ENCODE assay signal across 43 cellular contexts in genomic region chr1:158781104-158781503, GRCh38. TPM values are rescaled to one million over a fixed set of nuclear protein-coding genes. Genes with fewer than 3 reads are reported as not detected.
"Had no signal": no experiment of that assay in that cellular context is flagged by ENCODE, and none has a peak within 500 bp of the region (broad histone marks: within the 10 kb centered on the region; RNA-seq: fewer than 3 reads in every experiment).

A gene with protein sequence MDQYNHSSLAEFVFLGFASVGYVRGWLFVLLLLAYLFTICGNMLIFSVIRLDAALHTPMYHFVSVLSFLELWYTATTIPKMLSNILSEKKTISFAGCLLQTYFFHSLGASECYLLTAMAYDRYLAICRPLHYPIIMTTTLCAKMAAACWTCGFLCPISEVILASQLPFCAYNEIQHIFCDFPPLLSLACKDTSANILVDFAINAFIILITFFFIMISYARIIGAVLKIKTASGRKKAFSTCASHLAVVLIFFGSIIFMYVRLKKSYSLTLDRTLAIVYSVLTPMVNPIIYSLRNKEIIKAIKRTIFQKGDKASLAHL (minus strand): TSS chr1:158781204. CDS start chr1:158777635, 3,569 bp downstream.

- H3K4me3 ChIP-seq: adrenal gland, ascending aorta, body of pancreas, breast epithelium, cardiac muscle cell had no signal

- H3K9me3 Mint-ChIP-seq: activated naive CD4-positive, alpha-beta T cell treated with anti-CD3 and anti-CD28 coated beads for 36 hours; activated naive CD4-positive, alpha-beta T cell treated with anti-CD3 and anti-CD28 coated beads, Interleukin-2, amount 10 ng/mL, durations not matched to agents 7 days and 5 days; activated naive CD4-positive, alpha-beta T cell treated with anti-CD3 and anti-CD28 coated beads, Interleukin-2, amount 50 U/mL, for 24 hours; activated naive CD4-positive, alpha-beta T cell treated with anti-CD3 and anti-CD28 coated beads, Interleukin-2, amount 50 U/mL, for 72 hours; activated naive CD8-positive, alpha-beta T cell treated with anti-CD3 and anti-CD28 coated beads for 36 hours; activated naive CD8-positive, alpha-beta T cell treated with anti-CD3 and anti-CD28 coated beads, Interleukin-2, amount 10 ng/mL, durations not matched to agents 7 days and 5 days; activated naive CD8-positive, alpha-beta T cell treated with anti-CD3 and anti-CD28 coated beads, Interleukin-2, amount 50 U/mL, for 24 hours; activated T-cell treated with anti-CD3 and anti-CD28 coated beads, Interleukin-2, amount 50 U/mL, for 4 hours; activated T-cell treated with anti-CD3 and anti-CD28 coated beads, Interleukin-2, amount 50 U/mL, for 72 hours; activated T-helper 1 cell treated with anti-CD3 and anti-CD28 coated beads, Interleukin-12 subunit alpha, Interleukin-12 subunit beta, Interleukin-2, Interleukin-4 antibody, amounts not matched to agents 30 ng/mL and 10 ng/mL and 1 ng/mL, durations not matched to agents 14 hours and 24 hours and 36 hours; activated T-helper 17 cell treated with anti-CD3 and anti-CD28 coated beads, Interleukin-2, amount 50 U/mL, for 72 hours; activated T-helper 2 cell treated with anti-CD3 and anti-CD28 coated beads, Interferon-gamma antibody, Interleukin-2, Interleukin-4, amounts not matched to agents 10 μg/mL and 5 μg/mL and 100 μg/mL, durations not matched to agents 14 hours and 24 hours and 36 hours; brain; central memory CD8-positive, alpha-beta T cell had no signal

- H3K27me3 ChIP-seq: adrenal gland, ascending aorta, body of pancreas, brain microvascular endothelial cell, breast epithelium, cardiac muscle cell had no signal

- H3K4me3 Mint-ChIP-seq: activated naive CD4-positive, alpha-beta T cell treated with anti-CD3 and anti-CD28 coated beads for 36 hours; activated naive CD4-positive, alpha-beta T cell treated with anti-CD3 and anti-CD28 coated beads, Interleukin-2, amount 10 ng/mL, durations not matched to agents 7 days and 5 days; activated naive CD4-positive, alpha-beta T cell treated with anti-CD3 and anti-CD28 coated beads, Interleukin-2, amount 50 U/mL, for 24 hours; activated naive CD8-positive, alpha-beta T cell; activated naive CD8-positive, alpha-beta T cell treated with anti-CD3 and anti-CD28 coated beads for 36 hours; activated naive CD8-positive, alpha-beta T cell treated with anti-CD3 and anti-CD28 coated beads, Interleukin-2, amount 10 ng/mL, durations not matched to agents 7 days and 5 days; activated naive CD8-positive, alpha-beta T cell treated with anti-CD3 and anti-CD28 coated beads, Interleukin-2, amount 50 U/mL, for 24 hours; activated T-cell treated with anti-CD3 and anti-CD28 coated beads, Interleukin-2, amount 50 U/mL, for 4 hours; activated T-cell treated with anti-CD3 and anti-CD28 coated beads, Interleukin-2, amount 50 U/mL, for 72 hours; activated T-helper 1 cell treated with anti-CD3 and anti-CD28 coated beads, Interleukin-12 subunit alpha, Interleukin-12 subunit beta, Interleukin-2, Interleukin-4 antibody, amounts not matched to agents 30 ng/mL and 10 ng/mL and 1 ng/mL, durations not matched to agents 14 hours and 24 hours and 36 hours; activated T-helper 17 cell treated with anti-CD3 and anti-CD28 coated beads, Interleukin-2, amount 50 U/mL, for 72 hours; brain; central memory CD8-positive, alpha-beta T cell had no signal

- DNase-seq: activated effector memory CD4-positive, alpha-beta T cell treated with anti-CD3 and anti-CD28 coated beads, Interleukin-2, amount 50 U/mL, for 16 hours; activated effector memory CD4-positive, alpha-beta T cell treated with Interleukin-2 at 50 U/mL for 16 hours; activated gamma-delta T cell; activated gamma-delta T cell treated with Interleukin-2 at 50 U/mL for 16 hours; activated naive CD4-positive, alpha-beta T cell; activated naive CD4-positive, alpha-beta T cell treated with anti-CD3 and anti-CD28 coated beads for 36 hours; activated naive CD4-positive, alpha-beta T cell treated with anti-CD3 and anti-CD28 coated beads, Interleukin-2, amount 10 ng/mL, durations not matched to agents 7 days and 5 days; activated naive CD4-positive, alpha-beta T cell treated with anti-CD3 and anti-CD28 coated beads, Interleukin-2, amount 50 U/mL, for 16 hours; activated naive CD4-positive, alpha-beta T cell treated with Interleukin-2 at 50 U/mL for 16 hours; activated naive CD8-positive, alpha-beta T cell treated with anti-CD3 and anti-CD28 coated beads for 36 hours; activated naive CD8-positive, alpha-beta T cell treated with anti-CD3 and anti-CD28 coated beads, Interleukin-2, amount 10 ng/mL, durations not matched to agents 7 days and 5 days; activated naive CD8-positive, alpha-beta T cell treated with anti-CD3 and anti-CD28 coated beads, Interleukin-2, amount 50 U/mL, for 24 hours; activated T-cell treated with anti-CD3 and anti-CD28 coated beads, Interleukin-2, amount 50 U/mL, for 4 hours; activated T-cell treated with anti-CD3 and anti-CD28 coated beads, Interleukin-2, amount 50 U/mL, for 48 hours; activated T-cell treated with anti-CD3 and anti-CD28 coated beads, Interleukin-2, amount 50 U/mL, for 72 hours; adrenal gland; amniotic stem cell; amygdala; anterior cingulate cortex; aorta; body of pancreas; brain microvascular endothelial cell; caudate nucleus; central memory CD4-positive, alpha-beta T cell; cerebellar nuclear complex had no signal

- H3K4me1 ChIP-seq: adrenal gland, ascending aorta, body of pancreas, breast epithelium had no signal

- ATAC-seq: activated naive CD4-positive, alpha-beta T cell treated with anti-CD3 and anti-CD28 coated beads, Interleukin-2, amount 50 U/mL, for 72 hours; activated naive CD8-positive, alpha-beta T cell treated with anti-CD3 and anti-CD28 coated beads, Interleukin-2, amount 50 U/mL, for 24 hours; activated T-cell treated with anti-CD3 and anti-CD28 coated beads, Interleukin-2, amount 50 U/mL, for 4 hours; activated T-cell treated with anti-CD3 and anti-CD28 coated beads, Interleukin-2, amount 50 U/mL, for 72 hours; activated T-helper 17 cell treated with anti-CD3 and anti-CD28 coated beads, Interleukin-2, amount 50 U/mL, for 72 hours; body of pancreas had no signal

- FAIRE-seq: astrocyte, bronchial epithelial cell, colon had no signal

- H3K9me3 ChIP-seq: adrenal gland, ascending aorta, body of pancreas, breast epithelium had no signal

- H3K27ac ChIP-seq: adrenal gland, ascending aorta, body of pancreas, brain microvascular endothelial cell, breast epithelium, cardiac muscle cell had no signal

- H3K36me3 Mint-ChIP-seq: activated naive CD4-positive, alpha-beta T cell treated with anti-CD3 and anti-CD28 coated beads, Interleukin-2, amount 10 ng/mL, durations not matched to agents 7 days and 5 days; activated naive CD4-positive, alpha-beta T cell treated with anti-CD3 and anti-CD28 coated beads, Interleukin-2, amount 50 U/mL, for 24 hours; activated naive CD4-positive, alpha-beta T cell treated with anti-CD3 and anti-CD28 coated beads, Interleukin-2, amount 50 U/mL, for 72 hours; activated naive CD8-positive, alpha-beta T cell; activated naive CD8-positive, alpha-beta T cell treated with anti-CD3 and anti-CD28 coated beads for 36 hours; activated naive CD8-positive, alpha-beta T cell treated with anti-CD3 and anti-CD28 coated beads, Interleukin-2, amount 10 ng/mL, durations not matched to agents 7 days and 5 days; brain had no signal

- H3K4me1 Mint-ChIP-seq: activated naive CD4-positive, alpha-beta T cell treated with anti-CD3 and anti-CD28 coated beads, Interleukin-2, amount 10 ng/mL, durations not matched to agents 7 days and 5 days; activated naive CD4-positive, alpha-beta T cell treated with anti-CD3 and anti-CD28 coated beads, Interleukin-2, amount 50 U/mL, for 24 hours; activated naive CD8-positive, alpha-beta T cell treated with anti-CD3 and anti-CD28 coated beads for 36 hours; activated naive CD8-positive, alpha-beta T cell treated with anti-CD3 and anti-CD28 coated beads, Interleukin-2, amount 10 ng/mL, durations not matched to agents 7 days and 5 days; activated T-helper 17 cell treated with anti-CD3 and anti-CD28 coated beads, Interleukin-2, amount 50 U/mL, for 72 hours; brain had no signal

- H3K36me3 ChIP-seq: adrenal gland, ascending aorta, brain microvascular endothelial cell, breast epithelium, cardiac muscle cell had no signal

- H3K27ac Mint-ChIP-seq: activated naive CD4-positive, alpha-beta T cell treated with anti-CD3 and anti-CD28 coated beads for 36 hours; activated naive CD4-positive, alpha-beta T cell treated with anti-CD3 and anti-CD28 coated beads, Interleukin-2, amount 10 ng/mL, durations not matched to agents 7 days and 5 days; activated naive CD4-positive, alpha-beta T cell treated with anti-CD3 and anti-CD28 coated beads, Interleukin-2, amount 50 U/mL, for 24 hours; activated naive CD4-positive, alpha-beta T cell treated with anti-CD3 and anti-CD28 coated beads, Interleukin-2, amount 50 U/mL, for 72 hours; activated naive CD8-positive, alpha-beta T cell; activated naive CD8-positive, alpha-beta T cell treated with anti-CD3 and anti-CD28 coated beads for 36 hours; activated naive CD8-positive, alpha-beta T cell treated with anti-CD3 and anti-CD28 coated beads, Interleukin-2, amount 10 ng/mL, durations not matched to agents 7 days and 5 days; activated naive CD8-positive, alpha-beta T cell treated with anti-CD3 and anti-CD28 coated beads, Interleukin-2, amount 50 U/mL, for 24 hours; activated T-cell treated with anti-CD3 and anti-CD28 coated beads, Interleukin-2, amount 50 U/mL, for 72 hours; activated T-helper 1 cell treated with anti-CD3 and anti-CD28 coated beads, Interleukin-12 subunit alpha, Interleukin-12 subunit beta, Interleukin-2, Interleukin-4 antibody, amounts not matched to agents 30 ng/mL and 10 ng/mL and 1 ng/mL, durations not matched to agents 14 hours and 24 hours and 36 hours; activated T-helper 17 cell treated with anti-CD3 and anti-CD28 coated beads, Interleukin-2, amount 50 U/mL, for 72 hours; activated T-helper 2 cell treated with anti-CD3 and anti-CD28 coated beads, Interferon-gamma antibody, Interleukin-2, Interleukin-4, amounts not matched to agents 10 μg/mL and 5 μg/mL and 100 μg/mL, durations not matched to agents 14 hours and 24 hours and 36 hours; brain had no signal

- H3K27me3 Mint-ChIP-seq: activated naive CD4-positive, alpha-beta T cell treated with anti-CD3 and anti-CD28 coated beads, Interleukin-2, amount 10 ng/mL, durations not matched to agents 7 days and 5 days; brain; central memory CD8-positive, alpha-beta T cell had no signal

RNA-seq across cellular contexts. Expression of the gene that starts here (rescaled TPM):
- total RNA-seq: activated naive CD4-positive, alpha-beta T cell treated with anti-CD3 and anti-CD28 coated beads for 36 hours; activated naive CD4-positive, alpha-beta T cell treated with anti-CD3 and anti-CD28 coated beads, Interleukin-2, amount 50 U/mL, for 72 hours; activated naive CD8-positive, alpha-beta T cell treated with anti-CD3 and anti-CD28 coated beads for 36 hours; activated naive CD8-positive, alpha-beta T cell treated with anti-CD3 and anti-CD28 coated beads, Interleukin-2, amount 10 ng/mL, durations not matched to agents 7 days and 5 days; activated T-cell treated with anti-CD3 and anti-CD28 coated beads, Interleukin-2, amount 50 U/mL, for 4 hours; activated T-cell treated with anti-CD3 and anti-CD28 coated beads, Interleukin-2, amount 50 U/mL, for 72 hours; activated T-helper 1 cell treated with anti-CD3 and anti-CD28 coated beads, Interleukin-12 subunit alpha, Interleukin-12 subunit beta, Interleukin-2, Interleukin-4 antibody, amounts not matched to agents 30 ng/mL and 10 ng/mL and 1 ng/mL, durations not matched to agents 14 hours and 24 hours and 36 hours; activated T-helper 17 cell treated with anti-CD3 and anti-CD28 coated beads, Interleukin-2, amount 50 U/mL, for 72 hours; activated T-helper 2 cell treated with anti-CD3 and anti-CD28 coated beads, Interferon-gamma antibody, Interleukin-2, Interleukin-4, amounts not matched to agents 10 μg/mL and 5 μg/mL and 100 μg/mL, durations not matched to agents 14 hours and 24 hours and 36 hours; adrenal gland; aorta; ascending aorta; astrocyte; body of pancreas; breast epithelium; bronchial epithelial cell; cardiac muscle cell; cardiac septum; cerebellum; chondrocyte had no signal
- polyA plus RNA-seq: adipose tissue, adrenal gland, aorta, cardiac muscle cell had no signal
